9 cellular contexts compared by ENCODE assay signal in genomic region chr2:47771211-47771610, GRCh38. TPM values are rescaled to one million over a fixed set of nuclear protein-coding genes. Genes with fewer than 3 reads are reported as not detected.
DNase-seq lines count a peak whose midpoint lies in the region; ATAC-seq and TF ChIP-seq lines count a peak whose summit lies in the region.
"Had no signal": no experiment of that assay in that cellular context is flagged by ENCODE, and none has a peak within 500 bp of the region (broad histone marks: within the 10 kb centered on the region; RNA-seq: fewer than 3 reads in every experiment).

No MANE protein-coding gene starts in this region.

- no peak for TF ChIP-seq CTCF in PC-9 (conservative IDR thresholded peaks at IDR 0.05)
- TF ChIP-seq CTCF in ascending aorta (IDR thresholded peaks at IDR 0.05): no peak

- DNase-seq in NCI-H2196 (lab: John Stamatoyannopoulos, UW; ENCODE audit: unreplicated experiment) (peak; percentile 36), NCI-H2196 treated with DMSO at 0.1 percent for 48 hours (lab: John Stamatoyannopoulos, UW; ENCODE audit: unreplicated experiment) (no peak), PC-9 (peak; percentile 74 to 96), fibroblast of peridontal ligament (ENCODE audit: extremely low read depth) (peak; percentile 91), substantia nigra (lab: John Stamatoyannopoulos, UW) (peak in 37 of 49 donors; percentile 9 to 77 (median 44)), activated gamma-delta T cell (lab: John Stamatoyannopoulos, UW) (no peak), ascending aorta (ENCODE audit: low spot score in 2 of 2) (no peak)
- DNase-seq: heart left ventricle had no signal

- H3K79me2 ChIP-seq in PC-9 (ENCODE audit: low read depth): no peaks in the 10 kb centered on the region

- peaks cover 17% of the 10 kb centered on the region for H3F3A ChIP-seq in PC-9 (ENCODE audit: insufficient read depth, low read depth)

- intact Hi-C loops in PC-9 (cut with micrococcal nuclease; ENCODE audit: unreplicated experiment) (no loop called here), ascending aorta (cut with DNase I) (no loop called here)

- no peak for ATAC-seq in HG02870 (IDR thresholded peaks at IDR 0.05; ENCODE audit: unreplicated experiment)

- BruUV-seq in PC-9 (replicated peaks; lab: Mats Ljungman, UMichigan): no TSS peak

- H3K36me3 ChIP-seq in PC-9 (ENCODE audit: low read depth): no peaks in the 10 kb centered on the region
- no peaks in the 10 kb centered on the region for H3K36me3 ChIP-seq in ascending aorta
- H3K36me3 ChIP-seq: heart left ventricle had no signal

- H3K4me3 ChIP-seq in PC-9 (no peak overlapping the region), ascending aorta (no peak overlapping the region)
- H3K4me3 ChIP-seq: heart left ventricle had no signal

- no peaks in the 10 kb centered on the region for H3K9me2 ChIP-seq in PC-9 (ENCODE audit: insufficient read depth)

- CTCF ChIA-PET in PC-9 (lab: Charles Lee): no interaction called here

- H3K4me2 ChIP-seq in PC-9: no peak overlapping the region

- H3K27ac ChIP-seq in PC-9 (no peak overlapping the region), substantia nigra (ENCODE audit: low read depth, low read length, poor library complexity, severe bottlenecking) (peak overlapping the region; percentile 51), ascending aorta (no peak overlapping the region)
- H3K27ac ChIP-seq: heart left ventricle had no signal

- H3K27me3 ChIP-seq in PC-9 (ENCODE audit: insufficient read depth, low read depth) (no peaks in the 10 kb centered on the region), ascending aorta (no peaks in the 10 kb centered on the region)
- H3K27me3 ChIP-seq: heart left ventricle had no signal

- no peak overlapping the region for H2AFZ ChIP-seq in PC-9

- POLR2A ChIA-PET in PC-9 (lab: Charles Lee; ENCODE audit: unreplicated experiment): interaction anchor here (0.5 to 0.7 kb wide), 3 partner anchors 136 to 380 kb away, joined by 4 to 5 read pairs (median 4); no protein-coding TSS in a partner anchor

- peaks cover 4% of the 10 kb centered on the region; the same call in 1 of the 2 replicates for H3K4me1 ChIP-seq in PC-9 (replicated peaks; ENCODE audit: insufficient read depth)
- H3K4me1 ChIP-seq in ascending aorta: peaks cover 0 to 5% of the 10 kb centered on the region in 2 donors

- H4K20me1 ChIP-seq in PC-9 (ENCODE audit: insufficient read depth): no peaks in the 10 kb centered on the region

- peaks cover 16% of the 10 kb centered on the region; the same call in 1 of the 2 replicates for H3K9me3 ChIP-seq in PC-9 (ENCODE audit: insufficient read depth, low read depth)
- no peaks in the 10 kb centered on the region for H3K9me3 ChIP-seq in ascending aorta

RNA-seq across cellular contexts. Expression of gene MSH6, which starts 11.7 kb away (rescaled TPM):
- total RNA-seq in PC-9 (2021) (105 and 123 TPM in 2 replicates), ascending aorta (11.8 TPM)

Comparison
In these comparisons a context has a peak if more than half of its experiments do, and no peak if none do; other contexts are left out.
1. DNase-seq: peak in NCI-H2196 (single experiment), PC-9 (2 of 2), fibroblast of peridontal ligament (single experiment) and substantia nigra (37 of 49); none in NCI-H2196 treated with DMSO at 0.1 percent for 48 hours (single experiment), activated gamma-delta T cell (single experiment) and ascending aorta (0 of 2).